ENCODE assay signal across 17 cellular contexts in genomic region chr13:27122036-27122435, GRCh38.
"Had no signal": no experiment of that assay in that cellular context is flagged by ENCODE, and none has a peak within 500 bp of the region (broad histone marks: within the 10 kb centered on the region; RNA-seq: fewer than 3 reads in every experiment).

No MANE protein-coding gene starts in this region.

- H3K27ac ChIP-seq: dorsolateral prefrontal cortex, neutrophil, upper lobe of left lung, uterus had no signal

- H3K27me3 Mint-ChIP-seq: naive B cell had no signal

- H3K4me1 ChIP-seq: uterus had no signal

- H3K27me3 ChIP-seq: dorsolateral prefrontal cortex, heart left ventricle, neutrophil, upper lobe of left lung, uterus had no signal

- ATAC-seq: esophagus mucosa, right cardiac atrium had no signal

- H3K4me3 ChIP-seq: dorsolateral prefrontal cortex, heart left ventricle, upper lobe of left lung, uterus had no signal

- DNase-seq: cortex of kidney; dorsolateral prefrontal cortex; effector CD8-positive, alpha-beta T cell; heart left ventricle; hippocampal formation; kidney glomerular epithelial cell; mesendoderm; naive B cell; posterior cingulate gyrus; right cardiac atrium; small intestine; stimulated activated CD4-positive, alpha-beta T cell treated with anti-CD3 and anti-CD28 coated beads, Interleukin-12 subunit alpha, Interleukin-12 subunit beta, amount 100 ng/mL, for 4 hours; stimulated activated naive CD4-positive, alpha-beta T cell treated with Interleukin-2 at 50 U/mL for 16 hours; upper lobe of left lung; uterus had no signal

- H3K36me3 ChIP-seq: heart left ventricle, neutrophil, upper lobe of left lung, uterus had no signal

- H3K9me3 ChIP-seq: neutrophil, upper lobe of left lung, uterus had no signal
